In the genomic region with DNA sequence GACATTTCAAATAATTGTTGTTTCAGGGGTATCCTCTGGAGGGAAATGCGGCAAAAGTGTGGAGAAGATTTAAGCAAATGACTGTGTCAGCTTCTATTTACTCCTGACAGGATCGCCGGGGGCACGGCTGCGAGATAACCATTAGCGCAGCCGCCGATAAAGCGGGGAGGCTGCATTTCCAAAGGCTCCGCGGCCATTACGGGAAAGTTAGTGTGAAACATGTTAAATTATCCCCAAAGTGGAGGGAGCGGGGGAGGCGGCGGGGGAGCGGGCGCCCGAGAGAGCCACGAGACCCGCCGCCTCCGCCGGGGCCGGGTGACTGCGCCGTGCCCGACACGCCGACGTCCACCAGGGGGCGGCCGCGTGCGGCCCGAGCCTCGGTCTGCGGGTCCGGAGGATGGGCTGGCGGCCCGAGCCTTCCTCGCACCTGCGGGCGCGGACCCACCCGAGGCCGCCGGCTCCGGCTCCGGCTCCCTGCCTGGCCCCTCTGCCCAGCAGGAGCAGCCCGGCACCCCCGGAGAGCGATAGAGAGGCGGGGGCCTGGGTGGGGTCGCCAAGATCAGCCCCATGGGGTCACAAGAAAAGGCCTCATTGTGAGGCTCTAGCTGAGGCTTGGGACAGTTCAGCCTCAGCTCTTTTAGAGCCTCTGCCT, we compare ENCODE assay signal across 8 cellular contexts.
DNase-seq lines count a peak whose midpoint lies in the region; ATAC-seq and TF ChIP-seq lines count a peak whose summit lies in the region.

No MANE protein-coding gene starts in this region.

- peak overlapping the region in 1 of 2 donors; percentile 1 for H3K4me3 ChIP-seq in ascending aorta

- no peaks in the 10 kb centered on the region for H3K36me3 ChIP-seq in ascending aorta

- peak in 2 of 3 experiments; percentile 18 to 26 for TF ChIP-seq CTCF in ascending aorta (IDR thresholded peaks at IDR 0.05)

- DNase-seq in DMS53 (lab: John Stamatoyannopoulos, UW) (peak; percentile 51), DMS53 treated with DMSO at 0.1 percent for 48 hours (lab: John Stamatoyannopoulos, UW; ENCODE audit: unreplicated experiment) (no peak), T-helper 1 cell (peak; percentile 27 to 52 (median 36)), ascending aorta (ENCODE audit: low spot score in 2 of 2) (no peak), left colon (peak in 1 of 2 donors; percentile 42), NCI-H345 (lab: John Stamatoyannopoulos, UW) (no peak), SIG-M5 treated with dmso at 0.1 percent for 504 hours (lab: John Stamatoyannopoulos, UW; ENCODE audit: unreplicated experiment) (no peak)
- peak; percentile 48 for DNase-seq in stimulated activated CD8-positive, alpha-beta memory T cell treated with anti-CD3 and anti-CD28 coated beads, Interleukin-4, amount 100 ng/mL, for 24 hours (ENCODE audit: low read depth)

- H3K9me3 ChIP-seq in ascending aorta: no peaks in the 10 kb centered on the region

- H3K4me1 ChIP-seq in ascending aorta: no peaks in the 10 kb centered on the region

- peaks cover 6% of the 10 kb centered on the region for H3K27me3 ChIP-seq in ascending aorta

- H3K27ac ChIP-seq in ascending aorta: no peak overlapping the region

- ATAC-seq in left colon: peak; percentile 73

- intact Hi-C loops in ascending aorta (cut with DNase I): no loop called here
- intact Hi-C loops in left colon (cut with DNase I, micrococcal nuclease): no loop called here

Comparison
In these comparisons a context has a peak if more than half of its experiments do, and no peak if none do; other contexts are left out.
1. DNase-seq: peak in DMS53 (single experiment), T-helper 1 cell (5 of 5) and stimulated activated CD8-positive, alpha-beta memory T cell treated with anti-CD3 and anti-CD28 coated beads, Interleukin-4, amount 100 ng/mL, for 24 hours (single experiment); none in DMS53 treated with DMSO at 0.1 percent for 48 hours (single experiment), ascending aorta (0 of 2), NCI-H345 (single experiment) and SIG-M5 treated with dmso at 0.1 percent for 504 hours (single experiment).